In the genomic region with DNA sequence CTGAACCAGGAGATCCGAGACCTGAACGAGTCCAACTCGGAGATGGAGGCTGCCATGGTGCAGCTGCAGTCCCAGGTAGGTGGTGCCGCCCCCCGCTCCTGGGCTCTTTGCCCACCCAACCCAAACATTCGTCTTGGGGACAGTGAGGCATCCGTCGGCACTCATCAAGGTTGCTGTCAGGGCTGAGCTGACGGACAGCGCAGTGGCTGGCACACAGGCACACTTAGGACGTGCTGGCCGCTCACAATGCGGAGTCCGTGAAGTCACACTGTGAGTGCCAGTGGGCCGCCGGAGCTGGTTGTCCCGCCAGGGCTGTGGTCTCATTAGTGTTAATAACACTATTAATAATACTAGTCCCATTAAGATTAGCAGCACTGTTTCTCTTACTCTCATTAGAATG, we compare ENCODE assay signal across 1 cellular context.
A peak's percentile ranks its signal among the peaks of the same experiment; 100 is the strongest.
TF ChIP-seq lines count a peak whose summit lies in the region.

No MANE protein-coding gene starts in this region.

TF ChIP-seq in HepG2, 621 proteins besides CTCF, POLR2A, EP300 and RAD21 (continued from another document):
- TF ChIP-seq, protein P1, sequence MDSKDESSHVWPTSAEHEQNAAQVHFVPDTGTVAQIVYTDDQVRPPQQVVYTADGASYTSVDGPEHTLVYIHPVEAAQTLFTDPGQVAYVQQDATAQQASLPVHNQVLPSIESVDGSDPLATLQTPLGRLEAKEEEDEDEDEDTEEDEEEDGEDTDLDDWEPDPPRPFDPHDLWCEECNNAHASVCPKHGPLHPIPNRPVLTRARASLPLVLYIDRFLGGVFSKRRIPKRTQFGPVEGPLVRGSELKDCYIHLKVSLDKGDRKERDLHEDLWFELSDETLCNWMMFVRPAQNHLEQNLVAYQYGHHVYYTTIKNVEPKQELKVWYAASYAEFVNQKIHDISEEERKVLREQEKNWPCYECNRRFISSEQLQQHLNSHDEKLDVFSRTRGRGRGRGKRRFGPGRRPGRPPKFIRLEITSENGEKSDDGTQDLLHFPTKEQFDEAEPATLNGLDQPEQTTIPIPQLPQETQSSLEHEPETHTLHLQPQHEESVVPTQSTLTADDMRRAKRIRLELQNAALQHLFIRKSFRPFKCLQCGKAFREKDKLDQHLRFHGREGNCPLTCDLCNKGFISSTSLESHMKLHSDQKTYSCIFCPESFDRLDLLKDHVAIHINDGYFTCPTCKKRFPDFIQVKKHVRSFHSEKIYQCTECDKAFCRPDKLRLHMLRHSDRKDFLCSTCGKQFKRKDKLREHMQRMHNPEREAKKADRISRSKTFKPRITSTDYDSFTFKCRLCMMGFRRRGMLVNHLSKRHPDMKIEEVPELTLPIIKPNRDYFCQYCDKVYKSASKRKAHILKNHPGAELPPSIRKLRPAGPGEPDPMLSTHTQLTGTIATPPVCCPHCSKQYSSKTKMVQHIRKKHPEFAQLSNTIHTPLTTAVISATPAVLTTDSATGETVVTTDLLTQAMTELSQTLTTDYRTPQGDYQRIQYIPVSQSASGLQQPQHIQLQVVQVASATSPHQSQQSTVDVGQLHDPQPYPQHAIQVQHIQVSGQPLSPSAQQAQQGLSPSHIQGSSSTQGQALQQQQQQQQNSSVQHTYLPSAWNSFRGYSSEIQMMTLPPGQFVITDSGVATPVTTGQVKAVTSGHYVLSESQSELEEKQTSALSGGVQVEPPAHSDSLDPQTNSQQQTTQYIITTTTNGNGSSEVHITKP (CRISPR knock-in tag; IDR thresholded peaks at IDR 0.05; ENCODE audit: low read depth) = 0 out of 2 replicates have a peak, but pooled peaks have one; percentile 6
- TF ChIP-seq FOXM1 (CRISPR knock-in tag; IDR thresholded peaks at IDR 0.05) = no peak
- TF ChIP-seq TRIM24 (CRISPR knock-in tag; IDR thresholded peaks at IDR 0.05) = no peak
- peak; percentile 75 for TF ChIP-seq IKZF4 (CRISPR knock-in tag; IDR thresholded peaks at IDR 0.05; ENCODE audit: borderline replicate concordance, low read depth, not compliant biosample characterization)
- TF ChIP-seq, protein P2, sequence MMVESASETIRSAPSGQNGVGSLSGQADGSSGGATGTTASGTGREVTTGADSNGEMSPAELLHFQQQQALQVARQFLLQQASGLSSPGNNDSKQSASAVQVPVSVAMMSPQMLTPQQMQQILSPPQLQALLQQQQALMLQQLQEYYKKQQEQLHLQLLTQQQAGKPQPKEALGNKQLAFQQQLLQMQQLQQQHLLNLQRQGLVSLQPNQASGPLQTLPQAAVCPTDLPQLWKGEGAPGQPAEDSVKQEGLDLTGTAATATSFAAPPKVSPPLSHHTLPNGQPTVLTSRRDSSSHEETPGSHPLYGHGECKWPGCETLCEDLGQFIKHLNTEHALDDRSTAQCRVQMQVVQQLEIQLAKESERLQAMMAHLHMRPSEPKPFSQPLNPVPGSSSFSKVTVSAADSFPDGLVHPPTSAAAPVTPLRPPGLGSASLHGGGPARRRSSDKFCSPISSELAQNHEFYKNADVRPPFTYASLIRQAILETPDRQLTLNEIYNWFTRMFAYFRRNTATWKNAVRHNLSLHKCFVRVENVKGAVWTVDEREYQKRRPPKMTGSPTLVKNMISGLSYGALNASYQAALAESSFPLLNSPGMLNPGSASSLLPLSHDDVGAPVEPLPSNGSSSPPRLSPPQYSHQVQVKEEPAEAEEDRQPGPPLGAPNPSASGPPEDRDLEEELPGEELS (CRISPR knock-in tag; IDR thresholded peaks at IDR 0.05) = no peak
- 0 out of 2 replicates have a peak, but pooled peaks have one; percentile 50 for TF ChIP-seq NFE2L1 (CRISPR knock-in tag; IDR thresholded peaks at IDR 0.05; ENCODE audit: borderline replicate concordance)
TF ChIP-seq in HepG2: peak in this region for 17.
